In the genomic region with DNA sequence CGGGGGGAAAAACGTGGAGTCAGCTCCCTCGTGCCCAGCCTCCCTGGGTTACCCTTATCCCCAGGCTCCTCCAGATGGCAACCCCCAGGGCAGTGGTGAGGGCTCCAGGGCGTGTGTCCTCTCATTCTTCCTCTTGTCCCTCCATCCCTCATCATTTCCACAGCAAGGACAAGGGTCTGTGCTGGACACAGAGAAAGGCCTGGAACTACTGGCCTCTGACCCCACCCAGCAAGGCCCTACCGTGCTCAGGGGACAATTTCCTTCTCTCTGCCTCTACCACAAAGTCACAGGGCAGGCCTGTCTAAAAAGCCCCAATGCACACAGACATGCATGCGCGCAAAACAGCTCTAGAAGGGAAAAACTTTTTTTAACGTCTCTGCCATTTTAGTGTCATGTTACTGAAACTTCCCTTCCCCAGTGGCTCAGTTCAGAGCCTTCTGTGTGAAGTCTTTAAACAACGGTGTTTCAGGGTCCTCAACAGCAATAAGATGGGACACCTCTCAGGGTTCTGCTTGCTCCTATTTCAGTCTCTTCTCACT, we compare ENCODE assay signal across 9 cellular contexts. TPM values are rescaled to one million over a fixed set of nuclear protein-coding genes. Genes with fewer than 3 reads are reported as not detected.
DNase-seq lines count a peak whose midpoint lies in the region; ATAC-seq and TF ChIP-seq lines count a peak whose summit lies in the region.
"Had no signal": no experiment of that assay in that cellular context is flagged by ENCODE, and none has a peak within 500 bp of the region (broad histone marks: within the 10 kb centered on the region; RNA-seq: fewer than 3 reads in every experiment).

No MANE protein-coding gene starts in this region.

- 86% methylated on average over 9 of the region's 9 CpGs for WGBS in esophagus muscularis mucosa

- ATAC-seq in stimulated activated naive B cell treated with anti-CD40 and anti-IgM and Interleukin-4, amounts not matched to agents 10 μg/mL and 1 μg/mL and 100 μg/mL, for 72 hours (replicated peaks), result peak; percentile 11 to 20

- peaks cover 26 to 61% (median 49%) of the 10 kb centered on the region in 4 donors for H3K4me1 ChIP-seq in esophagus muscularis mucosa

- TF ChIP-seq EP300 in esophagus muscularis mucosa (IDR thresholded peaks at IDR 0.05), result no peak

- H3K27ac Mint-ChIP-seq in T-helper 2 cell treated with Interferon-gamma antibody and Interleukin-4, amounts not matched to agents 5 μg/mL and 100 μg/mL, for 36 hours, result peak overlapping the region; percentile 88
- peak overlapping the region; percentile 98 for H3K27ac Mint-ChIP-seq in stimulated activated naive B cell treated with anti-CD40 and anti-IgM and Interleukin-4, amounts not matched to agents 10 μg/mL and 1 μg/mL and 100 μg/mL, for 72 hours

- no peak overlapping the region for H3K4me3 ChIP-seq in esophagus muscularis mucosa

- H3K27me3 Mint-ChIP-seq in T-helper 2 cell treated with Interferon-gamma antibody and Interleukin-4, amounts not matched to agents 5 μg/mL and 100 μg/mL, for 36 hours (ENCODE audit: low read depth), result no peaks in the 10 kb centered on the region
- no peaks in the 10 kb centered on the region for H3K27me3 Mint-ChIP-seq in stimulated activated naive B cell treated with anti-CD40 and anti-IgM and Interleukin-4, amounts not matched to agents 10 μg/mL and 1 μg/mL and 100 μg/mL, for 72 hours

- intact Hi-C loops in esophagus muscularis mucosa (cut with DNase I), result no loop called here

- H3K4me3 Mint-ChIP-seq in T-helper 2 cell treated with Interferon-gamma antibody and Interleukin-4, amounts not matched to agents 5 μg/mL and 100 μg/mL, for 36 hours, result peak overlapping the region; percentile 83
- H3K4me3 Mint-ChIP-seq in stimulated activated naive B cell treated with anti-CD40 and anti-IgM and Interleukin-4, amounts not matched to agents 10 μg/mL and 1 μg/mL and 100 μg/mL, for 72 hours, result peak overlapping the region; percentile 83 to 88

- no peak for TF ChIP-seq POLR2A in esophagus muscularis mucosa (IDR thresholded peaks at IDR 0.05; ENCODE audit: low read depth)

- no peak for TF ChIP-seq CTCF in RWPE1 (conservative IDR thresholded peaks at IDR 0.05; ENCODE audit: low read depth)
- TF ChIP-seq CTCF in esophagus muscularis mucosa (IDR thresholded peaks at IDR 0.05), result no peak

- H3K4me1 Mint-ChIP-seq in T-helper 2 cell treated with Interferon-gamma antibody and Interleukin-4, amounts not matched to agents 5 μg/mL and 100 μg/mL, for 36 hours (ENCODE audit: low read depth), result peaks cover 48% of the 10 kb centered on the region
- peaks cover 69 to 94% of the 10 kb centered on the region in 2 donors for H3K4me1 Mint-ChIP-seq in stimulated activated naive B cell treated with anti-CD40 and anti-IgM and Interleukin-4, amounts not matched to agents 10 μg/mL and 1 μg/mL and 100 μg/mL, for 72 hours

- H3K27ac ChIP-seq in RWPE1, result peak overlapping the region; percentile 83
- peak overlapping the region in 3 of 4 donors; percentile 92 to 97 (median 95) for H3K27ac ChIP-seq in esophagus muscularis mucosa (replicated peaks in 1 of 4)

- H3K36me3 ChIP-seq in esophagus muscularis mucosa, result peaks cover 17 to 53% (median 37%) of the 10 kb centered on the region in 4 donors

- no peak for DNase-seq in T-helper 2 cell treated with Interferon-gamma antibody and Interleukin-4, amounts not matched to agents 5 μg/mL and 100 μg/mL, for 36 hours (ENCODE audit: low spot score)
- DNase-seq in T-helper 2 cell (no peak), RWPE1 (ENCODE audit: low spot score) (no peak), esophagus muscularis mucosa (ENCODE audit: extremely low spot score) (no peak), AG08395 (ENCODE audit: low spot score) (no peak), kidney glomerular epithelial cell (lab: John Stamatoyannopoulos, UW) (no peak)
- peak; percentile 65 for DNase-seq in stimulated activated naive B cell treated with anti-CD40 and anti-IgM and Interleukin-4, amounts not matched to agents 10 μg/mL and 1 μg/mL and 100 μg/mL, for 72 hours
- DNase-seq in stimulated activated CD4-positive, alpha-beta T cell treated with anti-CD3 and anti-CD28 coated beads, Interleukin-12 subunit alpha, Interleukin-12 subunit beta, amount 100 ng/mL, for 4 hours, result no peak
- DNase-seq: NCI-H510A treated with DMSO at 0.1 percent for 48 hours had no signal

- POLR2A ChIA-PET in RWPE1 (lab: Yijun Ruan, JAX; ENCODE audit: low non-redundant PET), result no interaction called here

- CTCF ChIA-PET in RWPE1 (lab: Yijun Ruan, JAX), result interaction anchor here (0.7 kb wide), 1 partner anchor 20 kb away, joined by 6 read pairs; no protein-coding TSS in a partner anchor

- H3K9me3 Mint-ChIP-seq in T-helper 2 cell treated with Interferon-gamma antibody and Interleukin-4, amounts not matched to agents 5 μg/mL and 100 μg/mL, for 36 hours, result no peaks in the 10 kb centered on the region
- no peaks in the 10 kb centered on the region for H3K9me3 Mint-ChIP-seq in stimulated activated naive B cell treated with anti-CD40 and anti-IgM and Interleukin-4, amounts not matched to agents 10 μg/mL and 1 μg/mL and 100 μg/mL, for 72 hours

- no peaks in the 10 kb centered on the region for H3K9me3 ChIP-seq in esophagus muscularis mucosa

- no peaks in the 10 kb centered on the region for H3K27me3 ChIP-seq in esophagus muscularis mucosa

- H3K36me3 Mint-ChIP-seq in T-helper 2 cell treated with Interferon-gamma antibody and Interleukin-4, amounts not matched to agents 5 μg/mL and 100 μg/mL, for 36 hours (ENCODE audit: low read depth), result peaks cover 59% of the 10 kb centered on the region
- H3K36me3 Mint-ChIP-seq in stimulated activated naive B cell treated with anti-CD40 and anti-IgM and Interleukin-4, amounts not matched to agents 10 μg/mL and 1 μg/mL and 100 μg/mL, for 72 hours, result peaks cover 78 to 90% of the 10 kb centered on the region in 2 donors

RNA-seq across cellular contexts. Expression of gene SLC35B2, which starts 1.1 kb away (rescaled TPM):
- 10 to 100 TPM; 22.8 to 37.9 (median 32.6) TPM for total RNA-seq in esophagus muscularis mucosa

RNA-seq across cellular contexts. Expression of gene NFKBIE, which starts 7.0 kb away (rescaled TPM):
- total RNA-seq in esophagus muscularis mucosa, result 10 to 100 TPM in 1 of 4 donors, 1 to 10 TPM in 3; 7.0 to 10.4 (median 8.5) TPM

RNA-seq across cellular contexts. Expression of gene HSP90AB1, which starts 11.5 kb away (rescaled TPM):
- total RNA-seq in esophagus muscularis mucosa, result 100 to 1,000 TPM; 356 to 729 (median 499) TPM

RNA-seq across cellular contexts. Expression of gene TMEM151B, which starts 11.9 kb away (rescaled TPM):
- under 1 TPM; 0.39 to 0.98 (median 0.46) TPM for total RNA-seq in esophagus muscularis mucosa

RNA-seq across cellular contexts. Expression of gene SLC29A1, which starts 35.0 kb away (rescaled TPM):
- total RNA-seq in esophagus muscularis mucosa, result 100 to 1,000 TPM in 3 of 4 donors, 10 to 100 TPM in 1; 68.9 to 159 (median 138) TPM
